11 cellular contexts compared by ENCODE assay signal in the genomic region with DNA sequence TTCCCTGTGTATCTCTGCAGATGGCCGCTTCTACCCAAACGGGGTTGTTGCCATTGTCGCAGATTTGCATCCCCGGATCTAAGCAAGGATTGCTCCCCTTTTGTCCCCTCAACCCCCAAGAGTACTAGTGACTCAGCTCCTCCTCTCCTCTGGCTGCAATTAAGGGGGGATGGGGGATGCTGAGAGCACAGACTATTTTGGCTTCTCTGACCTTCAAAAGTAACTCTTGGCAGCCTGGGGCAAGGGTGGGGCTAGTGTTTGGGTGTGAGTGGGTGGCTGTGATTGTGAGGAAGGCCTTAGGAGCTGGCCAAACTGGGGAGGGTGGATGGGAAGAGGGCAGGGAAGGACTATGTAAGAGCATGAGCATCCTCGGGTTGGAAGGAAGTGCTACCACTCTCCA. TPM values are rescaled to one million over a fixed set of nuclear protein-coding genes. Genes with fewer than 3 reads are reported as not detected.
A peak's percentile ranks its signal among the peaks of the same experiment; 100 is the strongest.
DNase-seq lines count a peak whose midpoint lies in the region; ATAC-seq and TF ChIP-seq lines count a peak whose summit lies in the region.
"Had no signal": no experiment of that assay in that cellular context is flagged by ENCODE, and none has a peak within 500 bp of the region (broad histone marks: within the 10 kb centered on the region; RNA-seq: fewer than 3 reads in every experiment).

No MANE protein-coding gene starts in this region.

- RAD21 ChIA-PET in HCT116 (lab: Charles Lee; ENCODE audit: low non-redundant PET in 1 of 2, low total read pairs in 2 of 2, uncharacterized antibody in 2 of 2, unreplicated experiment in 2 of 2) = no interaction called here

- TF ChIP-seq CTCF in HCT116 (IDR thresholded peaks at IDR 0.05 in 2 of 3, conservative IDR thresholded peaks at IDR 0.05 in 1 of 3; ENCODE audit: borderline replicate concordance in 1 of 3, insufficient read depth in 1 of 3, low read depth in 2 of 3, low read length in 2 of 3) (no peak), astrocyte of the cerebellum (IDR thresholded peaks at IDR 0.05; ENCODE audit: low read depth, low read length, missing control alignments) (no peak)

- no peaks in the 10 kb centered on the region for H3K9me3 ChIP-seq in HCT116 (ENCODE audit: control insufficient read depth in 1 of 2, insufficient read depth in 1 of 2, low read depth in 1 of 2, low read length in 2 of 2)
- no peaks in the 10 kb centered on the region for H3K9me3 ChIP-seq in iPS-18a (ENCODE audit: control insufficient read depth, low read depth, low read length)

- peaks cover 9 to 15% of the 10 kb centered on the region in 2 experiments for H3K4me1 ChIP-seq in HCT116 (ENCODE audit: control insufficient read depth in 1 of 2, insufficient read depth in 2 of 2, low read length in 2 of 2)
- peaks cover 38% of the 10 kb centered on the region for H3K4me1 ChIP-seq in iPS-18a (ENCODE audit: control insufficient read depth, low read depth, low read length)

- H3K36me3 ChIP-seq in HCT116 (ENCODE audit: control insufficient read depth in 1 of 2, insufficient read depth in 2 of 2, low read length in 2 of 2) (no peaks in the 10 kb centered on the region), iPS-18a (ENCODE audit: control insufficient read depth, low read depth, low read length) (no peaks in the 10 kb centered on the region)

- no peak overlapping the region for H3K27ac Mint-ChIP-seq in activated T-helper 2 cell treated with anti-CD3 and anti-CD28 coated beads, Interferon-gamma antibody, Interleukin-2, Interleukin-4, amounts not matched to agents 10 μg/mL and 5 μg/mL and 100 μg/mL, durations not matched to agents 14 hours and 24 hours and 36 hours

- ATAC-seq in HCT116 = no peak
- no peak for ATAC-seq in GM18868 (IDR thresholded peaks at IDR 0.05; ENCODE audit: unreplicated experiment)
- no peak for ATAC-seq in GM19035 (IDR thresholded peaks at IDR 0.05; ENCODE audit: unreplicated experiment)
- no peak for ATAC-seq in GM19023 (IDR thresholded peaks at IDR 0.05; ENCODE audit: unreplicated experiment)

- intact Hi-C loops in HCT116 (cut with micrococcal nuclease) = no loop called here
- intact Hi-C loops in activated T-helper 2 cell treated with anti-CD3 and anti-CD28 coated beads, Interferon-gamma antibody, Interleukin-2, Interleukin-4, amounts not matched to agents 10 μg/mL and 5 μg/mL and 100 μg/mL, durations not matched to agents 14 hours and 24 hours and 36 hours (cut with micrococcal nuclease) = no loop called here

- no peak for TF ChIP-seq RAD21 in HCT116 (IDR thresholded peaks at IDR 0.05; ENCODE audit: low read depth)

- H3K27me3 ChIP-seq in HCT116 (ENCODE audit: insufficient read depth, low read length) (no peaks in the 10 kb centered on the region), iPS-18a (ENCODE audit: control insufficient read depth, insufficient read depth, low read length) (peaks cover 50% of the 10 kb centered on the region)

- POLR2A ChIA-PET in HCT116 (lab: Charles Lee) = no interaction called here

- no peaks in the 10 kb centered on the region for H3K79me2 ChIP-seq in HCT116 (ENCODE audit: insufficient read depth, low read length)

- H3K9me2 ChIP-seq in HCT116 (ENCODE audit: insufficient read depth) = no peaks in the 10 kb centered on the region

- H3K9ac ChIP-seq in HCT116 (ENCODE audit: low read length) = no peak overlapping the region
- H3K9ac ChIP-seq in iPS-18a (ENCODE audit: low read length) = no peak overlapping the region

- DNase-seq in HCT116 (ENCODE audit: low read depth, low spot score) (no peak), astrocyte of the cerebellum (ENCODE audit: low read depth) (no peak), substantia nigra (lab: John Stamatoyannopoulos, UW) (peak in 5 of 49 donors; percentile 20 to 47 (median 30))
- DNase-seq in activated T-helper 2 cell treated with anti-CD3 and anti-CD28 coated beads, Interferon-gamma antibody, Interleukin-2, Interleukin-4, amounts not matched to agents 10 μg/mL and 5 μg/mL and 100 μg/mL, durations not matched to agents 14 hours and 24 hours and 36 hours (ENCODE audit: low spot score) = no peak
- DNase-seq: activated CD4-positive, alpha-beta T cell treated with anti-CD3 and anti-CD28 coated beads for 1 hour; NCI-H345; stimulated activated CD4-positive, alpha-beta T cell treated with anti-CD3 and anti-CD28 coated beads, Interleukin-4, amount 100 ng/mL, for 4 hours had no signal

- no peak overlapping the region for H3K27ac ChIP-seq in HCT116 (ENCODE audit: low read depth, low read length)
- no peak overlapping the region for H3K27ac ChIP-seq in iPS-18a (ENCODE audit: low read length)
- peak overlapping the region; percentile 90 for H3K27ac ChIP-seq in substantia nigra (ENCODE audit: low read depth, low read length, poor library complexity, severe bottlenecking)

- H3K4me3 Mint-ChIP-seq in activated T-helper 2 cell treated with anti-CD3 and anti-CD28 coated beads, Interferon-gamma antibody, Interleukin-2, Interleukin-4, amounts not matched to agents 10 μg/mL and 5 μg/mL and 100 μg/mL, durations not matched to agents 14 hours and 24 hours and 36 hours (ENCODE audit: low read depth) = no peak overlapping the region

- H2AFZ ChIP-seq in HCT116 (ENCODE audit: low read depth, low read length, poor library complexity, severe bottlenecking) = no peak overlapping the region

- H4K20me1 ChIP-seq in HCT116 (ENCODE audit: insufficient read depth) = no peaks in the 10 kb centered on the region

- BruUV-seq in HCT116 (replicated peaks; lab: Mats Ljungman, UMichigan) = no TSS peak

- H3K36me3 Mint-ChIP-seq in activated T-helper 2 cell treated with anti-CD3 and anti-CD28 coated beads, Interferon-gamma antibody, Interleukin-2, Interleukin-4, amounts not matched to agents 10 μg/mL and 5 μg/mL and 100 μg/mL, durations not matched to agents 14 hours and 24 hours and 36 hours (ENCODE audit: low read depth) = peaks cover 6% of the 10 kb centered on the region

- in situ Hi-C loops in astrocyte of the cerebellum (cut with HindIII; ENCODE audit: low sequenced_read_pairs) = no loop called here

- peaks cover 40% of the 10 kb centered on the region for H3K27me3 Mint-ChIP-seq in activated T-helper 2 cell treated with anti-CD3 and anti-CD28 coated beads, Interferon-gamma antibody, Interleukin-2, Interleukin-4, amounts not matched to agents 10 μg/mL and 5 μg/mL and 100 μg/mL, durations not matched to agents 14 hours and 24 hours and 36 hours (ENCODE audit: low read depth)

- no peaks in the 10 kb centered on the region for H3K9me3 Mint-ChIP-seq in activated T-helper 2 cell treated with anti-CD3 and anti-CD28 coated beads, Interferon-gamma antibody, Interleukin-2, Interleukin-4, amounts not matched to agents 10 μg/mL and 5 μg/mL and 100 μg/mL, durations not matched to agents 14 hours and 24 hours and 36 hours

- CTCF ChIA-PET in HCT116 (lab: Charles Lee) = no interaction called here

- no peak for TF ChIP-seq POLR2A in HCT116 (IDR thresholded peaks at IDR 0.05; ENCODE audit: borderline replicate concordance, extremely low read depth, insufficient read depth, insufficient read length)

- peaks cover 67% of the 10 kb centered on the region for H3K4me1 Mint-ChIP-seq in activated T-helper 2 cell treated with anti-CD3 and anti-CD28 coated beads, Interferon-gamma antibody, Interleukin-2, Interleukin-4, amounts not matched to agents 10 μg/mL and 5 μg/mL and 100 μg/mL, durations not matched to agents 14 hours and 24 hours and 36 hours (ENCODE audit: low read depth)

- H3K4me2 ChIP-seq in HCT116 (ENCODE audit: low read length) = peak overlapping the region; percentile 13; the same call in 1 of the 2 replicates

- H3K4me3 ChIP-seq in HCT116 (replicated peaks in 1 of 2; ENCODE audit: low read depth in 1 of 2, low read length in 2 of 2) = no peak overlapping the region
- peak overlapping the region; percentile 68 for H3K4me3 ChIP-seq in astrocyte of the cerebellum (ENCODE audit: low read depth, low read length)
- peak overlapping the region; percentile 10 for H3K4me3 ChIP-seq in iPS-18a (ENCODE audit: low read length)

TF ChIP-seq in HCT116, 20 proteins besides CTCF, POLR2A, EP300 and RAD21 (continues in another document):
- TF ChIP-seq ELF1 (IDR thresholded peaks at IDR 0.05; ENCODE audit: borderline replicate concordance, low read depth) (no peak), CBX3 (IDR thresholded peaks at IDR 0.05; ENCODE audit: low read depth) (no peak)
- TF ChIP-seq, protein P1, sequence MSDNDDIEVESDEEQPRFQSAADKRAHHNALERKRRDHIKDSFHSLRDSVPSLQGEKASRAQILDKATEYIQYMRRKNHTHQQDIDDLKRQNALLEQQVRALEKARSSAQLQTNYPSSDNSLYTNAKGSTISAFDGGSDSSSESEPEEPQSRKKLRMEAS (IDR thresholded peaks at IDR 0.05) = no peak
- TF ChIP-seq, protein P2, sequence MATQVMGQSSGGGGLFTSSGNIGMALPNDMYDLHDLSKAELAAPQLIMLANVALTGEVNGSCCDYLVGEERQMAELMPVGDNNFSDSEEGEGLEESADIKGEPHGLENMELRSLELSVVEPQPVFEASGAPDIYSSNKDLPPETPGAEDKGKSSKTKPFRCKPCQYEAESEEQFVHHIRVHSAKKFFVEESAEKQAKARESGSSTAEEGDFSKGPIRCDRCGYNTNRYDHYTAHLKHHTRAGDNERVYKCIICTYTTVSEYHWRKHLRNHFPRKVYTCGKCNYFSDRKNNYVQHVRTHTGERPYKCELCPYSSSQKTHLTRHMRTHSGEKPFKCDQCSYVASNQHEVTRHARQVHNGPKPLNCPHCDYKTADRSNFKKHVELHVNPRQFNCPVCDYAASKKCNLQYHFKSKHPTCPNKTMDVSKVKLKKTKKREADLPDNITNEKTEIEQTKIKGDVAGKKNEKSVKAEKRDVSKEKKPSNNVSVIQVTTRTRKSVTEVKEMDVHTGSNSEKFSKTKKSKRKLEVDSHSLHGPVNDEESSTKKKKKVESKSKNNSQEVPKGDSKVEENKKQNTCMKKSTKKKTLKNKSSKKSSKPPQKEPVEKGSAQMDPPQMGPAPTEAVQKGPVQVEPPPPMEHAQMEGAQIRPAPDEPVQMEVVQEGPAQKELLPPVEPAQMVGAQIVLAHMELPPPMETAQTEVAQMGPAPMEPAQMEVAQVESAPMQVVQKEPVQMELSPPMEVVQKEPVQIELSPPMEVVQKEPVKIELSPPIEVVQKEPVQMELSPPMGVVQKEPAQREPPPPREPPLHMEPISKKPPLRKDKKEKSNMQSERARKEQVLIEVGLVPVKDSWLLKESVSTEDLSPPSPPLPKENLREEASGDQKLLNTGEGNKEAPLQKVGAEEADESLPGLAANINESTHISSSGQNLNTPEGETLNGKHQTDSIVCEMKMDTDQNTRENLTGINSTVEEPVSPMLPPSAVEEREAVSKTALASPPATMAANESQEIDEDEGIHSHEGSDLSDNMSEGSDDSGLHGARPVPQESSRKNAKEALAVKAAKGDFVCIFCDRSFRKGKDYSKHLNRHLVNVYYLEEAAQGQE (IDR thresholded peaks at IDR 0.05; ENCODE audit: low read depth) = no peak

RNA-seq across cellular contexts. Expression of a gene that starts 1.2 kb away (rescaled TPM):
- total RNA-seq in HCT116 (2021; ENCODE audit: unreplicated experiment) = 1.9 TPM
- 0.49 and 0.66 TPM in 2 replicates for polyA plus RNA-seq in HCT116 (2012)
- 1.9 TPM in 2 replicates for total RNA-seq in activated T-helper 2 cell treated with anti-CD3 and anti-CD28 coated beads, Interferon-gamma antibody, Interleukin-2, Interleukin-4, amounts not matched to agents 10 μg/mL and 5 μg/mL and 100 μg/mL, durations not matched to agents 14 hours and 24 hours and 36 hours

RNA-seq across cellular contexts. Expression of a gene that starts 23.2 kb away (rescaled TPM):
- 54.1 TPM for total RNA-seq in HCT116 (2021; ENCODE audit: unreplicated experiment)
- 28.5 and 29.5 TPM in 2 replicates for polyA plus RNA-seq in HCT116 (2012)
- total RNA-seq in activated T-helper 2 cell treated with anti-CD3 and anti-CD28 coated beads, Interferon-gamma antibody, Interleukin-2, Interleukin-4, amounts not matched to agents 10 μg/mL and 5 μg/mL and 100 μg/mL, durations not matched to agents 14 hours and 24 hours and 36 hours = 43.8 and 46.6 TPM in 2 replicates

Comparison
In these comparisons a context has a peak if more than half of its experiments do, and no peak if none do; other contexts are left out.
1. H3K4me3 ChIP-seq: peak in astrocyte of the cerebellum (single experiment) and iPS-18a (single experiment); none in HCT116 (0 of 2).